In the genomic region with DNA sequence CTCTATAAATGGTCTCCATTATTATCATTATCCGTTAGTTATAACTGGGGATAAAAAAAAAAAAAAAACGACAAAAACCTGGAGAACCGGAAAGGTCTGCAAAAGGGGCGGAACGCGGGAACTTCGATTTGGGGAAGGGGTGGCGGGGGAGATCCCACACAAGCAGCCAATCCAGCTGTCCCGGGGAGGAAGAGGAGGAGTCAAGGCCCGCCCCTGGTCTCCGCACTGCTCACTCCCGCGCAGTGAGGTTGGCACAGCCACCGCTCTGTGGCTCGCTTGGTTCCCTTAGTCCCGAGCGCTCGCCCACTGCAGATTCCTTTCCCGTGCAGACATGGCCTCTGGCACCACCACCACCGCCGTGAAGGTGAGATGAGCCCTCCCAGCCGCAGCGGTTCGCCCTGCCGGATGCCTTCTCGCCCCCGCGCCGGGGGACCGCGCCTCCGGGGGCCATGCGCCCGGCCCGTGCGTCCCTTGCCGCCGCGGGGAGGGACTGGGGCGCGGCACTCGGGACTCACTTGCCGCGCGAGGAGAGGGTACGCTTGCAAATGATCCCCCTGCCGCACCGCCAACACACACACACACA, we compare ENCODE assay signal across 8 cellular contexts. TPM values are rescaled to one million over a fixed set of nuclear protein-coding genes. Genes with fewer than 3 reads are reported as not detected.
DNase-seq lines count a peak whose midpoint lies in the region; ATAC-seq and TF ChIP-seq lines count a peak whose summit lies in the region.

TSS of gene MTAP (plus strand) at position 219 of the 583 bp plus-strand sequence. CDS start at position 332, 113 bp downstream.

- peaks cover 48% of the 10 kb centered on the region for H3K4me1 Mint-ChIP-seq in CD4-positive, alpha-beta T cell (ENCODE audit: low read depth)

- no peaks in the 10 kb centered on the region for H3K9me3 Mint-ChIP-seq in CD4-positive, alpha-beta T cell

- H3K27me3 ChIP-seq in CD4-positive, alpha-beta T cell (ENCODE audit: control insufficient read depth, insufficient read depth, low read length) = peaks cover 4% of the 10 kb centered on the region
- H3K27me3 ChIP-seq in HL-60 (ENCODE audit: insufficient read depth, poor library complexity, severe bottlenecking) = no peaks in the 10 kb centered on the region
- peaks cover 7% of the 10 kb centered on the region for H3K27me3 ChIP-seq in NT2/D1 (ENCODE audit: insufficient read depth, insufficient read length)
- no peaks in the 10 kb centered on the region for H3K27me3 ChIP-seq in esophagus (ENCODE audit: control insufficient read depth in 1 of 2, insufficient read depth in 2 of 2, low read length in 2 of 2)
- H3K27me3 ChIP-seq in mucosa of stomach (ENCODE audit: control insufficient read depth, insufficient read depth, low read length) = peaks cover under 1% of the 10 kb centered on the region

- no peaks in the 10 kb centered on the region for H3K9me3 ChIP-seq in CD4-positive, alpha-beta T cell (ENCODE audit: control insufficient read depth, low read length)
- H3K9me3 ChIP-seq in NT2/D1 (ENCODE audit: insufficient read depth, low read length) (no peaks in the 10 kb centered on the region), esophagus (ENCODE audit: control insufficient read depth in 2 of 2, insufficient read depth in 1 of 2, low read depth in 1 of 2, low read length in 1 of 2) (no peaks in the 10 kb centered on the region), mucosa of stomach (ENCODE audit: control insufficient read depth, low read length) (no peaks in the 10 kb centered on the region)

- H3K4me3 ChIP-seq in HL-60 (replicated peaks; ENCODE audit: insufficient read depth, low read length) (peak within 1 kb of the TSS; percentile 59), NT2/D1 (ENCODE audit: insufficient read length, low read depth) (peak within 1 kb of the TSS; percentile 86), esophagus (ENCODE audit: low read depth in 1 of 2, low read length in 2 of 2) (peak within 1 kb of the TSS; percentile 68 to 90), mucosa of stomach (ENCODE audit: low read length) (peak within 1 kb of the TSS; percentile 43)

- H3K4me3 Mint-ChIP-seq in CD4-positive, alpha-beta T cell = peak within 1 kb of the TSS; percentile 98

- H3K27ac Mint-ChIP-seq in CD4-positive, alpha-beta T cell = peak within 1 kb of the TSS; percentile 96

- WGBS in esophagus, 2 donors = 1% methylated on average over 41 to 48 of the region's 48 CpGs

- intact Hi-C loops in CD4-positive, alpha-beta T cell (cut with DNase I, micrococcal nuclease) = loop anchor here in 1 of 2 experiments (5.0 kb wide), 2 partner anchors 230 to 470 kb away; no protein-coding TSS in a partner anchor

- POLR2A ChIA-PET in CD4-positive, alpha-beta T cell (lab: Charles Lee) = interaction anchor here (0.6 to 2.1 kb wide), 12 partner anchors 11 to 971 kb away, joined by 3 to 9 read pairs (median 4); partner anchors contain the start of genes CDKN2B and KLHL9

- CTCF ChIA-PET in CD4-positive, alpha-beta T cell (lab: Charles Lee) = interaction anchor here (2.6 kb wide), 1 partner anchor 206 kb away, joined by 8 read pairs; the partner anchor contains the start of gene CDKN2B

- peaks cover 44% of the 10 kb centered on the region for H3K36me3 ChIP-seq in NT2/D1 (ENCODE audit: insufficient read depth, insufficient read length, low read length)
- no peaks in the 10 kb centered on the region for H3K36me3 ChIP-seq in esophagus (ENCODE audit: control insufficient read depth in 2 of 2, insufficient read depth in 2 of 2, low read length in 1 of 2)
- H3K36me3 ChIP-seq in mucosa of stomach (ENCODE audit: control insufficient read depth, insufficient read depth, low read length) = no peaks in the 10 kb centered on the region

- TF ChIP-seq CTCF in CD4-positive, alpha-beta T cell (IDR thresholded peaks at IDR 0.05) = no peak
- no peak for TF ChIP-seq CTCF in HL-60 (IDR thresholded peaks at IDR 0.05; ENCODE audit: insufficient read depth, low read length)

- H3K27ac ChIP-seq in CD4-positive, alpha-beta T cell (ENCODE audit: low read depth, low read length) = peak within 1 kb of the TSS; percentile 55
- H3K27ac ChIP-seq in HL-60 (replicated peaks) (peak within 1 kb of the TSS; percentile 89), esophagus (ENCODE audit: low read depth in 2 of 2, low read length in 1 of 2) (peak within 1 kb of the TSS; percentile 79 to 89)

- DNase-seq in CD4-positive, alpha-beta T cell = peak; percentile 35 to 67 (median 54)
- DNase-seq in HL-60 (ENCODE audit: low read depth in 1 of 2, low spot score in 1 of 2) (peak; percentile 66 to 87), NT2/D1 (ENCODE audit: low read depth, low spot score) (peak; percentile 90), activated T-cell treated with anti-CD3 and anti-CD28 coated beads for 48 hours (ENCODE audit: low read depth) (peak; percentile 70)
- peak; percentile 32 to 36 for DNase-seq in stimulated activated CD8-positive, alpha-beta memory T cell treated with anti-CD3 and anti-CD28 coated beads, Interleukin-4, amount 100 ng/mL, for 4 hours (ENCODE audit: low read depth in 2 of 2, low spot score in 1 of 2)

- H3K4me1 ChIP-seq in NT2/D1 (ENCODE audit: insufficient read depth, insufficient read length) (peaks cover 3% of the 10 kb centered on the region), esophagus (ENCODE audit: control insufficient read depth in 2 of 2, insufficient read depth in 2 of 2, low read length in 1 of 2) (peaks cover 0 to 5% of the 10 kb centered on the region in 2 donors), mucosa of stomach (ENCODE audit: control insufficient read depth, insufficient read depth, low read length) (peaks cover 11% of the 10 kb centered on the region)

- H3K9ac ChIP-seq in NT2/D1 (ENCODE audit: insufficient read length, low read depth) (peak within 1 kb of the TSS; percentile 86), mucosa of stomach (ENCODE audit: low read length) (peak within 1 kb of the TSS; percentile 74)

- ATAC-seq in CD4-positive, alpha-beta T cell (ENCODE audit: poor library complexity) = peak; percentile 75
- peak; percentile 95 for ATAC-seq in GM19455 (IDR thresholded peaks at IDR 0.05; ENCODE audit: unreplicated experiment)

- H3K27me3 Mint-ChIP-seq in CD4-positive, alpha-beta T cell = peaks cover 11% of the 10 kb centered on the region

- peaks cover 34% of the 10 kb centered on the region for H3K36me3 Mint-ChIP-seq in CD4-positive, alpha-beta T cell (ENCODE audit: low read depth)

RNA-seq across cellular contexts. Expression of gene MTAP, which starts in this region (rescaled TPM):
- total RNA-seq in CD4-positive, alpha-beta T cell = 10 to 100 TPM; 17.2 to 17.8 TPM
- 10 to 100 TPM; 11.5 to 14.9 TPM for polyA plus RNA-seq in esophagus

Comparison
In these comparisons a context has a peak if more than half of its experiments do, and no peak if none do; other contexts are left out.
1. Peak in every context shown above with its lines: DNase-seq, ATAC-seq, H3K4me3 ChIP-seq and H3K27ac ChIP-seq.
2. DNase-seq: peak in every context shown above with its lines; median percentile 90 in NT2/D1; 76 in HL-60; 70 in activated T-cell treated with anti-CD3 and anti-CD28 coated beads for 48 hours; 54 in CD4-positive, alpha-beta T cell; 34 in stimulated activated CD8-positive, alpha-beta memory T cell treated with anti-CD3 and anti-CD28 coated beads, Interleukin-4, amount 100 ng/mL, for 4 hours.